Comparison of ENCODE assay signal across 29 cellular contexts in the genomic region with DNA sequence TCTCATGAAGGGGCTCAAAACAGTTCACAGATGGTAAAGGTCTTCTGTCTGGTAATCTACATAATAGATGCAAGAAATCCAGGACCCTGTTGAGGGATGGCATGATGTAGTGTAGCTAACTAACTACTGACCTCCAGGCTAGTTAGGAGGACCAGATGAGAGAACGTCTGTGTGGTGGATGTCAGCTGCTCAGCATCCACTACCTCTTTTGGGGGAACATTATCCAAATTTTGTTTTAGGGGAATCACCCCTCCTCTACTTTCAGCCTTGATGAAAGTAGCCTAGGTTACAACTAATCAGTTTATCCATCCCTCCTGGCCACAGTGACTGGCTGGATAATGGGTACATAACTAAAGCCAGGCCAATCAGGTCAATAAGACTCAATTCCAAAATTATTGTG.
"Had no signal": no experiment of that assay in that cellular context is flagged by ENCODE, and none has a peak within 500 bp of the region (broad histone marks: within the 10 kb centered on the region; RNA-seq: fewer than 3 reads in every experiment).

No MANE protein-coding gene starts in this region.

- ATAC-seq: activated CD4-positive, alpha-beta T cell treated with anti-CD3 and anti-CD28 coated beads for 36 hours; activated CD8-positive, alpha-beta memory T cell treated with anti-CD3 and anti-CD28 coated beads, Interleukin-2, amount 10 ng/mL, durations not matched to agents 7 days and 5 days; activated CD8-positive, alpha-beta T cell treated with anti-CD3 and anti-CD28 coated beads, Interleukin-2, amount 10 ng/mL, durations not matched to agents 7 days and 5 days; activated T-cell treated with anti-CD3 and anti-CD28 coated beads, Interleukin-2, amount 50 U/mL, for 4 hours; activated T-helper 17 cell treated with anti-CD3 and anti-CD28 coated beads, Interleukin-2, amount 50 U/mL, for 72 hours; body of pancreas; gastroesophageal sphincter; heart right ventricle had no signal

- H3K27me3 ChIP-seq: body of pancreas, esophagus squamous epithelium, gastroesophageal sphincter, heart right ventricle had no signal

- H3K27ac ChIP-seq: body of pancreas, epithelial cell of prostate, esophagus squamous epithelium, gastroesophageal sphincter, heart right ventricle had no signal

- FAIRE-seq: colon, endometrium, endothelial cell of umbilical vein had no signal

- DNase-seq: activated CD4-positive, alpha-beta T cell treated with anti-CD3 and anti-CD28 coated beads for 36 hours; activated CD4-positive, alpha-beta T cell treated with anti-CD3 and anti-CD28 coated beads, Interleukin-2, amount 50 U/mL, for 1 hour; activated CD4-positive, alpha-beta T cell treated with anti-CD3 and anti-CD28 coated beads, Interleukin-2, amount 50 U/mL, for 48 hours; activated CD4-positive, CD25-positive, alpha-beta regulatory T cell; activated CD4-positive, CD25-positive, alpha-beta regulatory T cell treated with anti-CD3 and anti-CD28 coated beads, Interleukin-2, amount 50 U/mL, for 72 hours; activated CD8-positive, alpha-beta memory T cell treated with anti-CD3 and anti-CD28 coated beads, Interleukin-2, amount 10 ng/mL, durations not matched to agents 7 days and 5 days; activated CD8-positive, alpha-beta T cell treated with anti-CD3 and anti-CD28 coated beads, Interleukin-2, amount 10 ng/mL, durations not matched to agents 7 days and 5 days; activated effector memory CD4-positive, alpha-beta T cell treated with Interleukin-2 at 50 U/mL for 16 hours; activated gamma-delta T cell treated with Interleukin-2 at 50 U/mL for 16 hours; activated naive CD4-positive, alpha-beta T cell treated with anti-CD3 and anti-CD28 coated beads, Interleukin-2, amount 50 U/mL, for 16 hours; activated naive CD4-positive, alpha-beta T cell treated with Interleukin-2 at 50 U/mL for 16 hours; activated T-cell treated with anti-CD3 and anti-CD28 coated beads, Interleukin-2, amount 50 U/mL, for 4 hours; amniotic stem cell; aorta; body of pancreas; caudate nucleus; cortex of kidney; effector CD8-positive, alpha-beta T cell; esophagus squamous epithelium; foreskin melanocyte; heart right ventricle; T-helper 2 cell had no signal

- H3K36me3 Mint-ChIP-seq: activated naive CD8-positive, alpha-beta T cell had no signal

- H3K27ac Mint-ChIP-seq: activated CD4-positive, alpha-beta T cell treated with anti-CD3 and anti-CD28 coated beads for 36 hours; activated CD8-positive, alpha-beta memory T cell treated with anti-CD3 and anti-CD28 coated beads, Interleukin-2, amount 10 ng/mL, durations not matched to agents 7 days and 5 days; activated CD8-positive, alpha-beta T cell treated with anti-CD3 and anti-CD28 coated beads, Interleukin-2, amount 10 ng/mL, durations not matched to agents 7 days and 5 days; activated naive CD8-positive, alpha-beta T cell; activated T-helper 17 cell treated with anti-CD3 and anti-CD28 coated beads, Interleukin-2, amount 50 U/mL, for 72 hours had no signal

- H3K36me3 ChIP-seq: esophagus squamous epithelium, gastroesophageal sphincter, heart right ventricle had no signal

- H3K4me1 ChIP-seq: esophagus squamous epithelium, gastroesophageal sphincter had no signal

- H3K9me3 Mint-ChIP-seq: activated T-cell treated with anti-CD3 and anti-CD28 coated beads, Interleukin-2, amount 50 U/mL, for 4 hours; activated T-helper 17 cell treated with anti-CD3 and anti-CD28 coated beads, Interleukin-2, amount 50 U/mL, for 72 hours had no signal

- H3K27me3 Mint-ChIP-seq: activated CD4-positive, alpha-beta T cell treated with anti-CD3 and anti-CD28 coated beads for 36 hours; activated CD8-positive, alpha-beta memory T cell treated with anti-CD3 and anti-CD28 coated beads, Interleukin-2, amount 10 ng/mL, durations not matched to agents 7 days and 5 days; activated naive CD8-positive, alpha-beta T cell; activated T-helper 17 cell treated with anti-CD3 and anti-CD28 coated beads, Interleukin-2, amount 50 U/mL, for 72 hours had no signal

- H3K9me3 ChIP-seq: body of pancreas, esophagus squamous epithelium, gastroesophageal sphincter, heart right ventricle had no signal

- H3K4me1 Mint-ChIP-seq: activated T-helper 17 cell treated with anti-CD3 and anti-CD28 coated beads, Interleukin-2, amount 50 U/mL, for 72 hours had no signal

- H3K4me3 ChIP-seq: body of pancreas, esophagus squamous epithelium, gastroesophageal sphincter, heart right ventricle had no signal

- H3K4me3 Mint-ChIP-seq: activated CD4-positive, alpha-beta T cell treated with anti-CD3 and anti-CD28 coated beads for 36 hours; activated CD8-positive, alpha-beta memory T cell treated with anti-CD3 and anti-CD28 coated beads, Interleukin-2, amount 10 ng/mL, durations not matched to agents 7 days and 5 days; activated CD8-positive, alpha-beta T cell treated with anti-CD3 and anti-CD28 coated beads, Interleukin-2, amount 10 ng/mL, durations not matched to agents 7 days and 5 days; activated naive CD8-positive, alpha-beta T cell; activated T-cell treated with anti-CD3 and anti-CD28 coated beads, Interleukin-2, amount 50 U/mL, for 4 hours; activated T-helper 17 cell treated with anti-CD3 and anti-CD28 coated beads, Interleukin-2, amount 50 U/mL, for 72 hours had no signal
